Comparison of ENCODE assay signal across 15 cellular contexts in genomic region chr14:32134448-32135070, GRCh38. TPM values are rescaled to one million over a fixed set of nuclear protein-coding genes. Genes with fewer than 3 reads are reported as not detected.
DNase-seq lines count a peak whose midpoint lies in the region; ATAC-seq, FAIRE-seq and TF ChIP-seq lines count a peak whose summit lies in the region.
"Had no signal": no experiment of that assay in that cellular context is flagged by ENCODE, and none has a peak within 500 bp of the region (broad histone marks: within the 10 kb centered on the region; RNA-seq: fewer than 3 reads in every experiment).

No MANE protein-coding gene starts in this region.

- dilution Hi-C loops in keratinocyte (cut with MboI; ENCODE audit: extremely low pct_ligation_motif_present, low sequenced_read_pairs): no loop called here

- no peaks in the 10 kb centered on the region for H3K27me3 ChIP-seq in BJ (ENCODE audit: control insufficient read depth, insufficient read depth, low read length)
- no peaks in the 10 kb centered on the region for H3K27me3 ChIP-seq in SK-N-SH (ENCODE audit: insufficient read depth)
- no peaks in the 10 kb centered on the region for H3K27me3 ChIP-seq in keratinocyte (ENCODE audit: control insufficient read depth, extremely low read depth, insufficient read depth, low read length)
- H3K27me3 ChIP-seq: esophagus squamous epithelium, sigmoid colon had no signal

- no peaks in the 10 kb centered on the region for H3K36me3 ChIP-seq in BJ (ENCODE audit: control insufficient read depth, insufficient read depth, low read length)
- peaks cover 4 to 72% of the 10 kb centered on the region in 2 experiments for H3K36me3 ChIP-seq in SK-N-SH (replicated peaks in 1 of 2; ENCODE audit: control insufficient read depth in 1 of 2, insufficient read depth in 2 of 2, low read length in 1 of 2)
- peaks cover 3% of the 10 kb centered on the region in 2 experiments for H3K36me3 ChIP-seq in keratinocyte (ENCODE audit: control insufficient read depth in 2 of 2, extremely low read depth in 1 of 2, insufficient read depth in 2 of 2, low read length in 2 of 2)

- no peaks in the 10 kb centered on the region for H3K9me1 ChIP-seq in keratinocyte (ENCODE audit: control insufficient read depth, extremely low read depth, insufficient read depth, low read length)

- H3K9ac ChIP-seq in SK-N-SH (no peak overlapping the region), keratinocyte (ENCODE audit: control insufficient read depth, extremely low read depth, insufficient read depth, low read length) (no peak overlapping the region)

- H3K27me3 Mint-ChIP-seq in activated T-cell treated with anti-CD3 and anti-CD28 coated beads, Interleukin-2, amount 50 U/mL, for 4 hours (ENCODE audit: low read depth): no peaks in the 10 kb centered on the region
- no peaks in the 10 kb centered on the region for H3K27me3 Mint-ChIP-seq in activated CD8-positive, alpha-beta T cell treated with anti-CD3 and anti-CD28 coated beads for 36 hours
- H3K27me3 Mint-ChIP-seq: activated T-helper 17 cell treated with anti-CD3 and anti-CD28 coated beads, Interleukin-2, amount 50 U/mL, for 72 hours; CD4-positive, CD25-positive, alpha-beta regulatory T cell; naive B cell had no signal

- H3K27ac Mint-ChIP-seq in activated CD8-positive, alpha-beta T cell treated with anti-CD3 and anti-CD28 coated beads for 36 hours: no peak overlapping the region
- H3K27ac Mint-ChIP-seq: activated T-helper 17 cell treated with anti-CD3 and anti-CD28 coated beads, Interleukin-2, amount 50 U/mL, for 72 hours; CD4-positive, CD25-positive, alpha-beta regulatory T cell had no signal

- 0 out of 2 replicates have a peak, but pooled peaks cover 4% of the 10 kb centered on the region for H3K9me3 ChIP-seq in SK-N-SH
- H3K9me3 ChIP-seq in keratinocyte (ENCODE audit: control insufficient read depth, low read depth, low read length): no peaks in the 10 kb centered on the region

- H3K79me2 ChIP-seq in SK-N-SH (ENCODE audit: insufficient read depth) (peaks cover 98% of the 10 kb centered on the region), keratinocyte (ENCODE audit: control insufficient read depth, insufficient read depth, low read length) (peaks cover 61% of the 10 kb centered on the region)

- WGBS in SK-N-SH (ENCODE audit: low lambda C conversion rate): 37% methylated on average over 3 of the region's 3 CpGs

- TF ChIP-seq EP300 in SK-N-SH (IDR thresholded peaks at IDR 0.05; ENCODE audit: borderline replicate concordance in 1 of 2, low read depth in 1 of 2, low read length in 1 of 2): 0 out of 4 replicates have a peak, but pooled peaks of 1 of the 2 experiments have one; percentile 46

- H3K4me2 ChIP-seq in SK-N-SH (no peak overlapping the region), keratinocyte (ENCODE audit: control insufficient read depth, extremely low read depth, insufficient read depth, low read depth, low read length) (peak overlapping the region; percentile 25)

- H3K27ac ChIP-seq in SK-N-SH (ENCODE audit: low read depth in 2 of 2, low read length in 1 of 2): peak overlapping the region in 1 of 2 experiments; percentile 26; a peak in 3 of 4 replicates
- H3K27ac ChIP-seq in keratinocyte (ENCODE audit: control insufficient read depth, insufficient read depth, low read length): no peak overlapping the region
- H3K27ac ChIP-seq: esophagus squamous epithelium, sigmoid colon had no signal

- H2AFZ ChIP-seq in SK-N-SH (ENCODE audit: low read depth) (no peak overlapping the region), keratinocyte (ENCODE audit: control insufficient read depth, low read length) (no peak overlapping the region)

- H4K20me1 ChIP-seq in SK-N-SH (ENCODE audit: insufficient read depth) (peaks cover 38% of the 10 kb centered on the region), keratinocyte (ENCODE audit: control insufficient read depth, extremely low read depth, insufficient read depth, low read length) (peaks cover 2% of the 10 kb centered on the region)

- intact Hi-C loops in activated CD8-positive, alpha-beta T cell treated with anti-CD3 and anti-CD28 coated beads for 36 hours (cut with micrococcal nuclease): no loop called here

- FAIRE-seq in HTR-8/SVneo (lab: Jason Lieb, UNC): peak; percentile 91
- FAIRE-seq in keratinocyte (lab: Jason Lieb, UNC): peak; percentile 32

- H3K4me1 ChIP-seq in SK-N-SH (ENCODE audit: control insufficient read depth in 1 of 2, insufficient read depth in 2 of 2, low read depth in 1 of 2, low read length in 1 of 2): peaks cover 0 to 14% of the 10 kb centered on the region in 2 experiments; a peak in 1 of 4 replicates
- H3K4me1 ChIP-seq in keratinocyte (ENCODE audit: control insufficient read depth, extremely low read depth, insufficient read depth, low read length): peaks cover 8% of the 10 kb centered on the region

- DNase-seq in BJ (ENCODE audit: low read depth) (peak; percentile 44), HTR-8/SVneo (ENCODE audit: insufficient read length, low spot score) (peak; percentile 63), SK-N-SH (no peak), keratinocyte (ENCODE audit: low read depth, low spot score) (no peak), D341Med (ENCODE audit: low spot score) (no peak), inferior parietal cortex (ENCODE audit: extremely low spot score) (no peak)
- no peak for DNase-seq in activated T-cell treated with anti-CD3 and anti-CD28 coated beads, Interleukin-2, amount 50 U/mL, for 4 hours
- DNase-seq in activated CD8-positive, alpha-beta T cell treated with anti-CD3 and anti-CD28 coated beads for 36 hours: no peak
- DNase-seq: activated CD4-positive, alpha-beta T cell treated with anti-CD3 and anti-CD28 coated beads for 1 hour; CD4-positive, CD25-positive, alpha-beta regulatory T cell; esophagus squamous epithelium; MM.1S; naive B cell; sigmoid colon had no signal

- H3K9me2 ChIP-seq in SK-N-SH: no peaks in the 10 kb centered on the region

- POLR2A ChIA-PET in BJ (lab: Charles Lee) (no interaction called here), SK-N-SH (lab: Yijun Ruan, JAX) (no interaction called here)
- POLR2A ChIA-PET in activated CD8-positive, alpha-beta T cell treated with anti-CD3 and anti-CD28 coated beads for 36 hours (lab: Charles Lee): interaction anchor here (0.6 kb wide), 1 partner anchor 1446 kb away, joined by 3 read pairs; no protein-coding TSS in a partner anchor

- TF ChIP-seq RAD21 in SK-N-SH (IDR thresholded peaks at IDR 0.05; ENCODE audit: low read length): no peak

- H3K9me3 Mint-ChIP-seq in activated T-cell treated with anti-CD3 and anti-CD28 coated beads, Interleukin-2, amount 50 U/mL, for 4 hours: peaks cover 8% of the 10 kb centered on the region
- H3K9me3 Mint-ChIP-seq in activated CD8-positive, alpha-beta T cell treated with anti-CD3 and anti-CD28 coated beads for 36 hours: peaks cover 11% of the 10 kb centered on the region
- H3K9me3 Mint-ChIP-seq: activated T-helper 17 cell treated with anti-CD3 and anti-CD28 coated beads, Interleukin-2, amount 50 U/mL, for 72 hours had no signal

- CTCF ChIA-PET in BJ (lab: Yijun Ruan, JAX) (no interaction called here), SK-N-SH (lab: Yijun Ruan, JAX) (no interaction called here)
- CTCF ChIA-PET in activated CD8-positive, alpha-beta T cell treated with anti-CD3 and anti-CD28 coated beads for 36 hours (lab: Charles Lee): no interaction called here

- H3K4me3 Mint-ChIP-seq in activated T-cell treated with anti-CD3 and anti-CD28 coated beads, Interleukin-2, amount 50 U/mL, for 4 hours: no peak overlapping the region
- no peak overlapping the region for H3K4me3 Mint-ChIP-seq in activated CD8-positive, alpha-beta T cell treated with anti-CD3 and anti-CD28 coated beads for 36 hours
- H3K4me3 Mint-ChIP-seq: activated T-helper 17 cell treated with anti-CD3 and anti-CD28 coated beads, Interleukin-2, amount 50 U/mL, for 72 hours; CD4-positive, CD25-positive, alpha-beta regulatory T cell had no signal

- H3K36me3 Mint-ChIP-seq in activated T-cell treated with anti-CD3 and anti-CD28 coated beads, Interleukin-2, amount 50 U/mL, for 4 hours (ENCODE audit: insufficient read depth): peaks cover 58% of the 10 kb centered on the region
- peaks cover 41% of the 10 kb centered on the region for H3K36me3 Mint-ChIP-seq in activated CD8-positive, alpha-beta T cell treated with anti-CD3 and anti-CD28 coated beads for 36 hours (ENCODE audit: low read depth)

- no peak for TF ChIP-seq CTCF in BJ (IDR thresholded peaks at IDR 0.05; ENCODE audit: insufficient read depth, low read depth, low read length)
- TF ChIP-seq CTCF in SK-N-SH (IDR thresholded peaks at IDR 0.05): no peak
- no peak for TF ChIP-seq CTCF in keratinocyte (optimal IDR thresholded peaks at IDR 0.05 in 1 of 3, IDR thresholded peaks at IDR 0.05 in 1 of 3, conservative IDR thresholded peaks at IDR 0.05 in 1 of 3; ENCODE audit: extremely low read depth in 1 of 3, insufficient read depth in 2 of 3, low read length in 3 of 3)
- TF ChIP-seq CTCF in activated CD8-positive, alpha-beta T cell treated with anti-CD3 and anti-CD28 coated beads for 36 hours (IDR thresholded peaks at IDR 0.05): no peak

- H3F3A ChIP-seq in SK-N-SH (replicated peaks; ENCODE audit: insufficient read depth): peaks cover 27% of the 10 kb centered on the region

- H3K4me3 ChIP-seq in BJ (ENCODE audit: low read depth, low read length) (no peak overlapping the region), SK-N-SH (ENCODE audit: low read depth in 2 of 2, low read length in 1 of 2) (no peak overlapping the region), keratinocyte (ENCODE audit: control insufficient read depth in 2 of 3, extremely low read depth in 1 of 3, insufficient read depth in 2 of 3, low read depth in 1 of 3, low read length in 3 of 3) (no peak overlapping the region)
- H3K4me3 ChIP-seq: esophagus squamous epithelium, sigmoid colon had no signal

- no peak for ATAC-seq in activated T-cell treated with anti-CD3 and anti-CD28 coated beads, Interleukin-2, amount 50 U/mL, for 4 hours
- no peak for ATAC-seq in activated CD8-positive, alpha-beta T cell treated with anti-CD3 and anti-CD28 coated beads for 36 hours
- ATAC-seq: activated T-helper 17 cell treated with anti-CD3 and anti-CD28 coated beads, Interleukin-2, amount 50 U/mL, for 72 hours had no signal

- peaks cover 4% of the 10 kb centered on the region for H3K4me1 Mint-ChIP-seq in activated T-cell treated with anti-CD3 and anti-CD28 coated beads, Interleukin-2, amount 50 U/mL, for 4 hours (ENCODE audit: low read depth)
- H3K4me1 Mint-ChIP-seq in activated CD8-positive, alpha-beta T cell treated with anti-CD3 and anti-CD28 coated beads for 36 hours (ENCODE audit: low read depth): no peaks in the 10 kb centered on the region

RNA-seq across cellular contexts. Expression of gene ARHGAP5, which starts 57.5 kb away (rescaled TPM):
- polyA plus RNA-seq in BJ (2011; rRNA removed) (17.4 and 43.1 TPM in 2 replicates), SK-N-SH (2012; rRNA removed) (7.2 and 11.1 TPM in 2 replicates), keratinocyte (24.4 to 43.1 TPM (median 32.8 TPM) in 3 replicates)
- 27.9 and 35.2 TPM in 2 replicates for polyA minus RNA-seq in BJ (2011; rRNA and poly(A)+ RNA removed)
- polyA plus RNA-seq in SK-N-SH (2012; cell fraction: cytosol; rRNA removed): 14.8 and 18.0 TPM in 2 replicates
- 3.8 and 12.3 TPM in 2 replicates for polyA plus RNA-seq in SK-N-SH (2012; cell fraction: nucleus; rRNA removed)
- polyA plus RNA-seq in keratinocyte (2011; ENCODE audit: low read depth): 164 TPM
- 22.3 and 48.7 TPM in 2 replicates for polyA plus RNA-seq in keratinocyte (2011; cell fraction: cytosol; rRNA removed)
- polyA plus RNA-seq in keratinocyte (2011; cell fraction: nucleus; rRNA removed): 43.8 and 56.0 TPM in 2 replicates
- 31.6 and 43.1 TPM in 2 replicates for polyA plus RNA-seq in keratinocyte (2012; ENCODE audit: low replicate concordance)
- polyA minus RNA-seq in keratinocyte: 5.9 to 112 TPM (median 57.8 TPM) in 3 replicates
- 58.7 TPM for polyA minus RNA-seq in keratinocyte (2011; cell fraction: cytosol; rRNA and poly(A)+ RNA removed)
- 48.2 and 107 TPM in 2 replicates for polyA minus RNA-seq in keratinocyte (2011; cell fraction: nucleus; rRNA and poly(A)+ RNA removed)
- 10 to 100 TPM; 35.1 to 37.8 (median 36.4) TPM for total RNA-seq in activated T-cell treated with anti-CD3 and anti-CD28 coated beads, Interleukin-2, amount 50 U/mL, for 4 hours
- 10 to 100 TPM; 32.5 to 36.0 TPM for total RNA-seq in activated CD8-positive, alpha-beta T cell treated with anti-CD3 and anti-CD28 coated beads for 36 hours

Comparison
In these comparisons a context has a peak if more than half of its experiments do, and no peak if none do; other contexts are left out.
1. DNase-seq: peak in BJ (single experiment) and HTR-8/SVneo (single experiment); none in SK-N-SH (single experiment), keratinocyte (single experiment), activated T-cell treated with anti-CD3 and anti-CD28 coated beads, Interleukin-2, amount 50 U/mL, for 4 hours (single experiment), activated CD8-positive, alpha-beta T cell treated with anti-CD3 and anti-CD28 coated beads for 36 hours (single experiment), D341Med (single experiment) and inferior parietal cortex (single experiment).